ENCODE assay signal across 1 cellular context in the genomic region with DNA sequence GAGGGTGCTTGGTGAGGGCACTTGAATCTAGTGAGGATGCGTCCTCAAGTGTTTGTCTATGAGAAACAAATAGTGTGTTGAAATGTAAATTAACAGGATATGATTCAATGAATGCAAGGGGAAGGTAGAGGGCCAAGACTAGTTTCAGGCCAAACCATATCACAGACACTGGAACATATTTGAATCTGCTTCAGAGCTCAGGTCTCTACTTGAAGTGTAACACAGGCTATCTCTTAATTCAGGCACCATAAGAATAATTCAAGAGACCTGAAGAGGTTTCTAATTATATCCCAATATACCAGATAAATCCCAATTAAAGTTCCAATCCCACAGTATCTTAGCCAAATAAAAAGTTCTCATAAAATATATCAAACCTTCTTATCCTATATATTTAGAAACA.
TF ChIP-seq lines count a peak whose summit lies in the region.

No MANE protein-coding gene starts in this region.

TF ChIP-seq in H1, 55 proteins besides CTCF, POLR2A, EP300 and RAD21 (continued from another document):
- TF ChIP-seq, protein P1, sequence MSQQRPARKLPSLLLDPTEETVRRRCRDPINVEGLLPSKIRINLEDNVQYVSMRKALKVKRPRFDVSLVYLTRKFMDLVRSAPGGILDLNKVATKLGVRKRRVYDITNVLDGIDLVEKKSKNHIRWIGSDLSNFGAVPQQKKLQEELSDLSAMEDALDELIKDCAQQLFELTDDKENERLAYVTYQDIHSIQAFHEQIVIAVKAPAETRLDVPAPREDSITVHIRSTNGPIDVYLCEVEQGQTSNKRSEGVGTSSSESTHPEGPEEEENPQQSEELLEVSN (IDR thresholded peaks at IDR 0.05) = no peak
- TF ChIP-seq POLR2AphosphoS5 (IDR thresholded peaks at IDR 0.05; ENCODE audit: low read depth, low read length) = no peak
- TF ChIP-seq SIRT6 (IDR thresholded peaks at IDR 0.05; ENCODE audit: low read length) = no peak
- no peak for TF ChIP-seq SIN3A (conservative IDR thresholded peaks at IDR 0.05 in 1 of 2, IDR thresholded peaks at IDR 0.05 in 1 of 2; ENCODE audit: low read depth in 1 of 2, low read length in 2 of 2)
- no peak for TF ChIP-seq YY1 (IDR thresholded peaks at IDR 0.05; ENCODE audit: low read depth, low read length)
- TF ChIP-seq CTBP2 (IDR thresholded peaks at IDR 0.05; ENCODE audit: borderline replicate concordance, insufficient read depth, insufficient read length, low read length) = no peak
TF ChIP-seq in H1: peak in this region for 0.
